In the genomic region with DNA sequence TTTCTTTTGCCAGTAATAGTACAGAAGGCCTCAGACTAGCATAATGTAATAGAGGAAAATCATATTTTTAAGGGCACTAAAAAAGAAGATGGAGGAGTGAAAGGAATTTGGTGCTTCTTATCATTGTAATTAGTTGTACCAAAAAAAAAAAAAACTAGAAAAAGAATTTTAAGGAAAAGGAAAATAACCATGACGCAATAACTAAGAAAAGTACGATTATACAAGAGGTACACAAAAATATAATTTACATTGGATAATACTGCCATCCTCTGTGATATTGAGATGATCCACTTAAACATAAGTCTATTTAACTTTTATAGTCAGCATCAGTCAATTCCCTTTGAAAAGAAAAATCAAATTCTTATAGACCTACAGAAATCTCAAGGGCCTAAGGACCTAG, we compare ENCODE assay signal across 8 cellular contexts.
"Had no signal": no experiment of that assay in that cellular context is flagged by ENCODE, and none has a peak within 500 bp of the region (broad histone marks: within the 10 kb centered on the region; RNA-seq: fewer than 3 reads in every experiment).

No MANE protein-coding gene starts in this region.

- ATAC-seq: GM12878 had no signal

- FAIRE-seq: G401.6, GM12878, GM12891, GM12892, GM18507, GM19239 had no signal

- H3K4me3 ChIP-seq: GM12878 had no signal

- DNase-seq: GDM1, GF-D8 had no signal
